7 cellular contexts compared by ENCODE assay signal in the genomic region with DNA sequence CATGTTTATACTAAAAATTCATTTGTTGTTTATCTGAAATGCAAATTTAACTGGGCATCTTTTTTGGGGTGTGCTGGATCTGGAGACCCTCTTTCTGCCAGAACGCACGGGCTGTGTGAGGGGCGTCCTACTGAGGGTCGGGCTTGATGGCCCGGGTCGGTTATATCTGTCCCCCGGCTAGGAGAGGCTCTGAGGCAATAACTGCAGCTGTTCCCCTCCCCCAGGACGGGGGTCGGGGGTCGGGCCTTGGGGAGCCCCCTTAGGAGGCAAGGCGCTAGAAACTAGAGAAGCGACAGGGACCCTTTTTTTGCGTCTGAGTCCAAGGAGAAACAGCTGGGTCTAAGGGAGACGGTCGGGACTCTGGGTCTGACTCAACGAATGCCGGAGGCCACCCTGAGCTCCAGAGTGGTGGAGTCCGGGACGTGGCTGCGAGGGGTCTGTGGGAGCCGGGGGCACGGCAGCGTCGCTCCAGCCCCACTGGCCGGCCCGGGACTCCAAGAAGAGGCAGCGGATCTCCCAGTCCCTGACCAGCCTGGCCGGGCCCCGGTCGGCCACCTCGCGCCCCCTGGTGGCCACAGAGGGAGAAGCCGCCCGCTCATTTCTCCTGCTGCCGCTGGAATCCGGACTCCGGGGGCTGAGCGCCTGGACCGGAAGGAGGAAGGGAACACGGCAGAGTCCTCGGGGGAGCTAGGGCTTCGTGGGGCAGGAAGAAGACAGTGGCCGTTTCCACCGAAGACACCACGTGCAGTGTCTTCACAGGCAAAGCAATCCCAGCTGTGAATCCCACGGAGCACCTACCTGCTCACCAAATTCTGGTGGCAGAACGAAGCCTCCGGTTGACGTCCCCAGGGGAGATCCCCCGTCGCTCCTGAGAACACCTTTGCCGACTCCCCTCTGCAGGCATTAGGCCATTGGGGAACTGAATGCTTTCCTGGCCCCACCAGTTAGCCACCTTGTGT. TPM values are rescaled to one million over a fixed set of nuclear protein-coding genes. Genes with fewer than 3 reads are reported as not detected.
A peak's percentile ranks its signal among the peaks of the same experiment; 100 is the strongest.
DNase-seq lines count a peak whose midpoint lies in the region; ATAC-seq and TF ChIP-seq lines count a peak whose summit lies in the region.

No MANE protein-coding gene starts in this region.

- DNase-seq in GM13977 (ENCODE audit: low spot score) (peak; percentile 85), NCI-H526 (lab: John Stamatoyannopoulos, UW) (peak; percentile 14 to 91), dermis microvascular lymphatic vessel endothelial cell (ENCODE audit: low read depth in 2 of 2) (peak; percentile 22 to 70), lower leg skin (ENCODE audit: low spot score in 2 of 2) (peak; percentile 68 to 97)
- peak; percentile 76 to 77 for DNase-seq in activated CD4-positive, alpha-beta T cell treated with anti-CD3 and anti-CD28 coated beads, Interleukin-2, amount 50 U/mL, for 24 hours (ENCODE audit: low read depth in 1 of 2, low spot score in 1 of 2)
- peak; percentile 79 for DNase-seq in stimulated activated CD4-positive, alpha-beta T cell treated with anti-CD3 and anti-CD28 coated beads, Interleukin-4, amount 100 ng/mL, for 1 hour

- WGBS in lower leg skin, 2 donors = 7 to 8% methylated on average over 38 of the region's 52 CpGs

- in situ Hi-C loops in GM13977 (cut with MboI; ENCODE audit: low pct_unique_long_range_greater_than_20kb, low sequenced_read_pairs, unreplicated experiment) = loop anchor here (10.0 kb wide), 1 partner anchor 163 kb away; no protein-coding TSS in a partner anchor

- peak; percentile 64 for ATAC-seq in HG03139 (IDR thresholded peaks at IDR 0.05; ENCODE audit: unreplicated experiment)

- TF ChIP-seq POLR2A in lower leg skin (IDR thresholded peaks at IDR 0.05) = no peak

- H3K4me3 ChIP-seq in lower leg skin (ENCODE audit: low read depth, poor library complexity, severe bottlenecking) = no peak overlapping the region

- intact Hi-C loops in lower leg skin (cut with DNase I; ENCODE audit: low total_unique reads) = loop anchor here (10.0 kb wide), 1 partner anchor 173 kb away; no protein-coding TSS in a partner anchor

- TF ChIP-seq CTCF in GM13977 (IDR thresholded peaks at IDR 0.05; ENCODE audit: extremely low read depth, insufficient read depth, missing control alignments) (peak; percentile 92), lower leg skin (IDR thresholded peaks at IDR 0.05) (peak in 1 of 3 donors; percentile 72)

RNA-seq across cellular contexts. Expression of a gene that starts 24.0 kb away (rescaled TPM):
- total RNA-seq in dermis microvascular lymphatic vessel endothelial cell (not detected in 2 replicates), lower leg skin (under 1 TPM; 0.10 to 0.51 (median 0.38) TPM)
